1 cellular context compared by ENCODE assay signal in genomic region chr1:236699366-236699765, GRCh38.
TF ChIP-seq lines count a peak whose summit lies in the region.

No MANE protein-coding gene starts in this region.

TF ChIP-seq in IMR-90, 13 proteins besides CTCF, POLR2A, EP300 and RAD21:
- TF ChIP-seq BHLHE40 (IDR thresholded peaks at IDR 0.05; ENCODE audit: low read depth, low read length) (no peak), MAZ (IDR thresholded peaks at IDR 0.05; ENCODE audit: borderline replicate concordance, low read depth, low read length) (no peak), RFX5 (IDR thresholded peaks at IDR 0.05; ENCODE audit: low read depth, low read length) (no peak), SMC3 (IDR thresholded peaks at IDR 0.05; ENCODE audit: low read depth, low read length) (no peak), NFE2L2 (IDR thresholded peaks at IDR 0.05; ENCODE audit: low read depth, low read length) (no peak), CHD1 (IDR thresholded peaks at IDR 0.05; ENCODE audit: low read depth, low read length) (no peak), USF2 (IDR thresholded peaks at IDR 0.05; ENCODE audit: low read depth, low read length) (no peak), MAFK (IDR thresholded peaks at IDR 0.05; ENCODE audit: low read depth, low read length) (no peak), RCOR1 (IDR thresholded peaks at IDR 0.05; ENCODE audit: insufficient replicate concordance, low read length) (no peak), FOS (IDR thresholded peaks at IDR 0.05; ENCODE audit: low read depth, low read length) (no peak), ELK1 (IDR thresholded peaks at IDR 0.05; ENCODE audit: borderline replicate concordance, low read depth, low read length) (no peak), CEBPB (IDR thresholded peaks at IDR 0.05; ENCODE audit: low read depth, low read length) (no peak), MXI1 (IDR thresholded peaks at IDR 0.05; ENCODE audit: borderline replicate concordance, low read depth, low read length) (no peak)
TF ChIP-seq in IMR-90: peak in this region for 0.
